12 cellular contexts compared by ENCODE assay signal in the genomic region with DNA sequence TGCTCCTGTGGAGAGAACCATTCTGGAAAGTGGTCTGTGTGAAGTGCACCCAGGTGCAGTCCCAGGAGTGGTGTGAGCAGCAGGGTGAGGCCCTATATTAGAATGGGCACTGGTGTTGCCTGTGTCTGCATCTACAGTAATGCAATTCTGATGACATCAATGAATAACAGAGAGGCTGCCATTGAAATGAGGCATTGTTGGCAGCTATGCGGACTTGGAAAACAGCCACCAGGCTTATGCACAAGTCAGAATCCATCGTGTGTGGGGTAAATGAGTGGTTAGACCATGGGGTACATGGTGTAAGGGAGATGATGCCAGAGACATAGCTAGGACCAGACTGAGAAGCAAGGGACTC. TPM values are rescaled to one million over a fixed set of nuclear protein-coding genes. Genes with fewer than 3 reads are reported as not detected.
DNase-seq lines count a peak whose midpoint lies in the region; ATAC-seq, FAIRE-seq and TF ChIP-seq lines count a peak whose summit lies in the region.
"Had no signal": no experiment of that assay in that cellular context is flagged by ENCODE, and none has a peak within 500 bp of the region (broad histone marks: within the 10 kb centered on the region; RNA-seq: fewer than 3 reads in every experiment).

No MANE protein-coding gene starts in this region.

- no peak overlapping the region for H3K4me3 ChIP-seq in IMR-90 (ENCODE audit: insufficient read depth, low read depth, low read length)
- no peak overlapping the region for H3K4me3 ChIP-seq in astrocyte (ENCODE audit: insufficient read depth, low read depth, low read length)
- H3K4me3 ChIP-seq in right atrium auricular region, result no peak overlapping the region
- H3K4me3 ChIP-seq in tibial nerve, result no peak overlapping the region
- H3K4me3 ChIP-seq: skin epidermis, tibial artery had no signal

- peak overlapping the region; percentile 98 for H3K14ac ChIP-seq in IMR-90 (replicated peaks; ENCODE audit: low read depth, low read length)

- H4K8ac ChIP-seq in IMR-90 (ENCODE audit: low read depth in 2 of 2, low read length in 2 of 2), result peak overlapping the region; percentile 59 to 91

- peak overlapping the region; percentile 98 for H2BK120ac ChIP-seq in IMR-90 (ENCODE audit: low read depth, low read length)

- H2BK20ac ChIP-seq in IMR-90 (ENCODE audit: low read depth, low read length), result peak overlapping the region; percentile 98

- FAIRE-seq in astrocyte (lab: Jason Lieb, UNC), result no peak

- H3K9me3 Mint-ChIP-seq in astrocyte (ENCODE audit: unreplicated experiment), result no peaks in the 10 kb centered on the region
- H3K9me3 Mint-ChIP-seq in natural killer cell treated with Interleukin-12 subunit alpha and Interleukin-12 subunit beta and Interleukin-15 and Interleukin-18, amount 100 ng/mL, for 72 hours, result no peaks in the 10 kb centered on the region
- H3K9me3 Mint-ChIP-seq: activated naive CD8-positive, alpha-beta T cell treated with anti-CD3 and anti-CD28 coated beads, Interleukin-2, amount 50 U/mL, for 24 hours had no signal

- TF ChIP-seq POLR2A in IMR-90 (IDR thresholded peaks at IDR 0.05; ENCODE audit: low read depth, low read length), result no peak; the same call in 1 of the 2 replicates
- no peak for TF ChIP-seq POLR2A in tibial nerve (IDR thresholded peaks at IDR 0.05)

- no peaks in the 10 kb centered on the region for H3K9me3 ChIP-seq in IMR-90 (ENCODE audit: control insufficient read depth, insufficient read depth, low read length)
- no peaks in the 10 kb centered on the region for H3K9me3 ChIP-seq in astrocyte (ENCODE audit: insufficient read depth, low read depth, low read length)
- H3K9me3 ChIP-seq in right atrium auricular region, result no peaks in the 10 kb centered on the region
- H3K9me3 ChIP-seq in tibial nerve, result no peaks in the 10 kb centered on the region
- H3K9me3 ChIP-seq: tibial artery had no signal

- peak overlapping the region; percentile 100 for H2AK5ac ChIP-seq in IMR-90 (ENCODE audit: low read depth, low read length)

- peak overlapping the region; percentile 99 for H2AK9ac ChIP-seq in IMR-90 (replicated peaks; ENCODE audit: low read depth, low read length, poor library complexity)

- POLR2A ChIA-PET in IMR-90 (lab: Charles Lee; ENCODE audit: unreplicated experiment), result no interaction called here

- H3K36me3 ChIP-seq in IMR-90 (ENCODE audit: control insufficient read depth, insufficient read depth, low read length) (no peaks in the 10 kb centered on the region), astrocyte (ENCODE audit: insufficient read depth, low read length) (no peaks in the 10 kb centered on the region), right atrium auricular region (no peaks in the 10 kb centered on the region), tibial nerve (no peaks in the 10 kb centered on the region)
- H3K36me3 ChIP-seq: tibial artery had no signal

- H3K27me3 ChIP-seq in IMR-90 (ENCODE audit: control insufficient read depth, insufficient read depth, low read length), result no peaks in the 10 kb centered on the region
- no peaks in the 10 kb centered on the region for H3K27me3 ChIP-seq in astrocyte (ENCODE audit: insufficient read depth, low read length)
- no peaks in the 10 kb centered on the region for H3K27me3 ChIP-seq in right atrium auricular region
- no peaks in the 10 kb centered on the region for H3K27me3 ChIP-seq in tibial nerve
- H3K27me3 ChIP-seq: tibial artery had no signal

- ATAC-seq in IMR-90 (ENCODE audit: low read depth), result peak; percentile 24
- no peak for ATAC-seq in natural killer cell treated with Interleukin-12 subunit alpha and Interleukin-12 subunit beta and Interleukin-15 and Interleukin-18, amount 100 ng/mL, for 72 hours
- no peak for ATAC-seq in GM18858 (IDR thresholded peaks at IDR 0.05; ENCODE audit: unreplicated experiment)
- ATAC-seq: activated naive CD8-positive, alpha-beta T cell treated with anti-CD3 and anti-CD28 coated beads, Interleukin-2, amount 50 U/mL, for 24 hours had no signal

- intact Hi-C loops in IMR-90 (cut with micrococcal nuclease), result loop anchor here (2.0 kb wide), 2 partner anchors 29 to 65 kb away; no protein-coding TSS in a partner anchor

- no peak overlapping the region for H3K9ac ChIP-seq in IMR-90 (ENCODE audit: low read depth, low read length)
- H3K9ac ChIP-seq in astrocyte (ENCODE audit: low read length), result no peak overlapping the region

- peak overlapping the region; percentile 88 for H3K27ac ChIP-seq in IMR-90 (ENCODE audit: insufficient read depth, low read length)
- peak overlapping the region; percentile 93 for H3K27ac ChIP-seq in astrocyte (ENCODE audit: low read depth, low read length)
- peak overlapping the region; percentile 84 to 94 for H3K27ac ChIP-seq in right atrium auricular region
- H3K27ac ChIP-seq in tibial nerve, result peak overlapping the region in 3 of 4 donors; percentile 65 to 76 (median 72)

- CTCF ChIA-PET in IMR-90 (lab: Yijun Ruan, JAX), result no interaction called here

- H2AFZ ChIP-seq in IMR-90 (replicated peaks; ENCODE audit: low read length, poor library complexity), result peak overlapping the region; percentile 84
- H2AFZ ChIP-seq in astrocyte (ENCODE audit: low read depth, low read length), result no peak overlapping the region

- H3K79me1 ChIP-seq in IMR-90 (ENCODE audit: low read depth in 1 of 2, low read length in 2 of 2), result peaks cover 0 to 18% of the 10 kb centered on the region in 2 experiments; a peak in 2 of 4 replicates

- H4K5ac ChIP-seq in IMR-90 (ENCODE audit: low read depth, low read length), result peak overlapping the region; percentile 66

- no TSS peak for BruUV-seq in IMR-90 (replicated peaks; lab: Mats Ljungman, UMichigan)

- peak overlapping the region; percentile 96 for H2BK5ac ChIP-seq in IMR-90 (ENCODE audit: low read depth, low read length, poor library complexity, severe bottlenecking)

- H3K4me1 Mint-ChIP-seq in astrocyte (ENCODE audit: low read depth, unreplicated experiment), result peaks cover 39% of the 10 kb centered on the region
- H3K4me1 Mint-ChIP-seq in natural killer cell treated with Interleukin-12 subunit alpha and Interleukin-12 subunit beta and Interleukin-15 and Interleukin-18, amount 100 ng/mL, for 72 hours (ENCODE audit: low read depth in 2 of 2), result peaks cover 11% of the 10 kb centered on the region in 2 donors

- H3K4me3 Mint-ChIP-seq in astrocyte (ENCODE audit: unreplicated experiment), result no peak overlapping the region
- H3K4me3 Mint-ChIP-seq in natural killer cell treated with Interleukin-12 subunit alpha and Interleukin-12 subunit beta and Interleukin-15 and Interleukin-18, amount 100 ng/mL, for 72 hours, result no peak overlapping the region
- H3K4me3 Mint-ChIP-seq: activated naive CD8-positive, alpha-beta T cell treated with anti-CD3 and anti-CD28 coated beads, Interleukin-2, amount 50 U/mL, for 24 hours had no signal

- peak overlapping the region; percentile 95 for H3K23ac ChIP-seq in IMR-90 (ENCODE audit: low read depth, low read length)

- H3K4me2 ChIP-seq in IMR-90 (ENCODE audit: low read depth, low read length) (peak overlapping the region; percentile 7; the same call in 1 of the 2 replicates), astrocyte (ENCODE audit: low read length) (peak overlapping the region; percentile 82)

- H4K20me1 ChIP-seq in IMR-90 (ENCODE audit: insufficient read depth, low read length) (no peaks in the 10 kb centered on the region), astrocyte (ENCODE audit: insufficient read depth, low read length) (no peaks in the 10 kb centered on the region)

- H3K18ac ChIP-seq in IMR-90 (ENCODE audit: low read depth, low read length), result peak overlapping the region; percentile 90

- H3K27ac Mint-ChIP-seq in astrocyte (ENCODE audit: unreplicated experiment), result no peak overlapping the region
- no peak overlapping the region for H3K27ac Mint-ChIP-seq in natural killer cell treated with Interleukin-12 subunit alpha and Interleukin-12 subunit beta and Interleukin-15 and Interleukin-18, amount 100 ng/mL, for 72 hours
- H3K27ac Mint-ChIP-seq: activated naive CD8-positive, alpha-beta T cell treated with anti-CD3 and anti-CD28 coated beads, Interleukin-2, amount 50 U/mL, for 24 hours had no signal

- dilution Hi-C loops in IMR-90 (cut with HindIII; ENCODE audit: low sequenced_read_pairs, unreplicated experiment), result no loop called here

- WGBS in IMR-90 (ENCODE audit: extremely low coverage in 2 of 2, insufficient read length in 1 of 2), 2 experiments, result 0% methylated on average over 1 of the region's 2 CpGs; no CpG with 5 or more reads in 1 of the 2 experiments
- 12 to 46% methylated on average over 2 of the region's 2 CpGs for WGBS in tibial nerve, 2 donors

- peaks cover 27% of the 10 kb centered on the region for H3K9me1 ChIP-seq in IMR-90 (ENCODE audit: insufficient read depth, low read length)

- peak overlapping the region; percentile 88; the same call in 2 of the 3 replicates for H2BK15ac ChIP-seq in IMR-90 (ENCODE audit: low read depth, low read length)

- peak overlapping the region; percentile 92 for H4K91ac ChIP-seq in IMR-90 (ENCODE audit: insufficient read depth, low read depth, low read length)

- no peak for TF ChIP-seq RAD21 in IMR-90 (IDR thresholded peaks at IDR 0.05; ENCODE audit: low read length)

- peak; percentile 90 for DNase-seq in IMR-90
- DNase-seq in astrocyte (ENCODE audit: low read depth), result peak; percentile 83
- no peak for DNase-seq in right atrium auricular region (ENCODE audit: low spot score)
- DNase-seq in tibial nerve (ENCODE audit: low spot score in 2 of 2), result no peak
- no peak for DNase-seq in stimulated activated naive CD4-positive, alpha-beta T cell treated with Interleukin-2 at 50 U/mL for 16 hours (lab: John Stamatoyannopoulos, UW)
- no peak for DNase-seq in natural killer cell treated with Interleukin-12 subunit alpha and Interleukin-12 subunit beta and Interleukin-15 and Interleukin-18, amount 100 ng/mL, for 72 hours (ENCODE audit: low spot score)
- no peak for DNase-seq in NCI-H1694 (lab: John Stamatoyannopoulos, UW)
- DNase-seq: activated naive CD8-positive, alpha-beta T cell treated with anti-CD3 and anti-CD28 coated beads, Interleukin-2, amount 50 U/mL, for 24 hours; NCI-H1048; tibial artery had no signal

- H3K56ac ChIP-seq in IMR-90 (ENCODE audit: extremely low read depth, insufficient read depth, low read length), result peak overlapping the region; percentile 56; the same call in 1 of the 2 replicates

- no peaks in the 10 kb centered on the region for H3K27me3 Mint-ChIP-seq in astrocyte (ENCODE audit: low read depth, unreplicated experiment)
- H3K27me3 Mint-ChIP-seq in natural killer cell treated with Interleukin-12 subunit alpha and Interleukin-12 subunit beta and Interleukin-15 and Interleukin-18, amount 100 ng/mL, for 72 hours, result peaks cover 0 to 2% of the 10 kb centered on the region in 2 donors
- H3K27me3 Mint-ChIP-seq: activated naive CD8-positive, alpha-beta T cell treated with anti-CD3 and anti-CD28 coated beads, Interleukin-2, amount 50 U/mL, for 24 hours had no signal

- no peaks in the 10 kb centered on the region for H3K79me2 ChIP-seq in astrocyte (ENCODE audit: insufficient read depth, low read length)

- H3K4me1 ChIP-seq in IMR-90 (ENCODE audit: control insufficient read depth, insufficient read depth, low read length) (peaks cover 31% of the 10 kb centered on the region), astrocyte (ENCODE audit: insufficient read depth, low read length) (peaks cover 37% of the 10 kb centered on the region), right atrium auricular region (peaks cover 0 to 44% of the 10 kb centered on the region in 2 donors), tibial nerve (peaks cover 0 to 38% (median 32%) of the 10 kb centered on the region in 4 donors)

- in situ Hi-C loops in IMR-90 (cut with MboI; ENCODE audit: low sequenced_read_pairs), result no loop called here

- no peaks in the 10 kb centered on the region for H3K36me3 Mint-ChIP-seq in astrocyte (ENCODE audit: low read depth, unreplicated experiment)
- no peaks in the 10 kb centered on the region for H3K36me3 Mint-ChIP-seq in natural killer cell treated with Interleukin-12 subunit alpha and Interleukin-12 subunit beta and Interleukin-15 and Interleukin-18, amount 100 ng/mL, for 72 hours

- H3K4ac ChIP-seq in IMR-90 (ENCODE audit: low read depth, low read length), result peak overlapping the region; percentile 99

- TF ChIP-seq EP300 in tibial nerve (IDR thresholded peaks at IDR 0.05), result no peak

- TF ChIP-seq CTCF in IMR-90 (conservative IDR thresholded peaks at IDR 0.05; ENCODE audit: low read depth, low read length) (no peak), astrocyte (IDR thresholded peaks at IDR 0.05; ENCODE audit: insufficient read depth, low read depth, low read length) (no peak), right atrium auricular region (IDR thresholded peaks at IDR 0.05) (no peak), tibial nerve (IDR thresholded peaks at IDR 0.05) (no peak)

RNA-seq across cellular contexts. Expression of a gene that starts 26.6 kb away (rescaled TPM):
- total RNA-seq in IMR-90 (2012; rRNA removed), result 18.1 and 27.5 TPM in 2 replicates
- polyA plus RNA-seq in IMR-90 (2012; rRNA removed), result 11.1 and 14.0 TPM in 2 replicates
- 10.8 and 11.5 TPM in 2 replicates for polyA plus RNA-seq in IMR-90 (2012; cell fraction: cytosol; rRNA removed)
- 2.3 and 5.1 TPM in 2 replicates for polyA plus RNA-seq in IMR-90 (2012; cell fraction: nucleus; rRNA removed; ENCODE audit: low replicate concordance)
- total RNA-seq in astrocyte, result 22.1 and 22.8 TPM in 2 replicates
- 10 to 100 TPM; 28.2 to 32.8 TPM for total RNA-seq in right atrium auricular region
- total RNA-seq in tibial nerve, result 10 to 100 TPM; 13.9 to 37.6 (median 18.5) TPM
- total RNA-seq in natural killer cell treated with Interleukin-12 subunit alpha and Interleukin-12 subunit beta and Interleukin-15 and Interleukin-18, amount 100 ng/mL, for 72 hours, result 10 to 100 TPM; 28.2 to 36.5 TPM

Comparison
In these comparisons a context has a peak if more than half of its experiments do, and no peak if none do; other contexts are left out.
1. DNase-seq: peak in IMR-90 (single experiment) and astrocyte (single experiment); none in right atrium auricular region (single experiment), tibial nerve (0 of 2), stimulated activated naive CD4-positive, alpha-beta T cell treated with Interleukin-2 at 50 U/mL for 16 hours (single experiment), natural killer cell treated with Interleukin-12 subunit alpha and Interleukin-12 subunit beta and Interleukin-15 and Interleukin-18, amount 100 ng/mL, for 72 hours (single experiment) and NCI-H1694 (single experiment).
2. Peak in every context shown above with its lines, with median percentiles within 50 percentile points of each other: H3K27ac ChIP-seq.